In the genomic region with DNA sequence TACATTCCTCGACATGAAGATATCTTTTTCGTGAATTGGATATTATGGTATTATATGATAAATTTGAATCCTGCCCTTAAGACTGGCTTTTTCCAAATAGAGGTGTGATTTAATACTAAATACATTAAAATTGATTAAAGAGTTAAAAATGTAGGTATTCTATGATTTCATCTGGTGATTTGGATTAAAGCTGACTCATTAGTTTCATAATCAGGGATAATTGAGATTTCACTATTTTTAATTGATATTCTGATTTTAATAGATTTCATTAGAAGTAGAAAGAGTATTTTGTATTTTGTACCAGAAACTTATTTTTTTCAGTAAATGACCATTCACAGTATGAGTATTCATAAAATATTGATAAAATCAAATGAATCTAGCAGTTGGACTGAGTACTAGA, we compare ENCODE assay signal across 31 cellular contexts.
"Had no signal": no experiment of that assay in that cellular context is flagged by ENCODE, and none has a peak within 500 bp of the region (broad histone marks: within the 10 kb centered on the region; RNA-seq: fewer than 3 reads in every experiment).

No MANE protein-coding gene starts in this region.

- DNase-seq: natural killer cell; occipital lobe; ovary; posterior cingulate gyrus; psoas muscle; right cardiac atrium; spleen; stimulated activated CD4-positive, alpha-beta T cell treated with anti-CD3 and anti-CD28 coated beads, Interleukin-12 subunit alpha, Interleukin-12 subunit beta, amount 100 ng/mL, for 4 hours; stimulated activated CD4-positive, alpha-beta T cell treated with anti-CD3 and anti-CD28 coated beads, Interleukin-1b, Interleukin-23, amount 100 ng/mL, for 48 hours; stimulated activated CD4-positive, alpha-beta T cell treated with anti-CD3 and anti-CD28 coated beads, Interleukin-4, amount 100 ng/mL, for 1 hour; stimulated activated CD4-positive, alpha-beta T cell treated with anti-CD3 and anti-CD28 coated beads, Interleukin-4, amount 100 ng/mL, for 4 hours; stimulated activated CD8-positive, alpha-beta memory T cell treated with anti-CD3 and anti-CD28 coated beads, Interleukin-4, amount 100 ng/mL, for 48 hours; stimulated activated naive CD4-positive, alpha-beta T cell; stimulated activated naive CD8-positive, alpha-beta T cell treated with anti-CD3 and anti-CD28 coated beads, Interleukin-15, amount 100 ng/mL, for 72 hours; stimulated activated naive CD8-positive, alpha-beta T cell treated with anti-CD3 and anti-CD28 coated beads, Interleukin-15, Interleukin-2, amounts not matched to agents 100 U/mL and 50 U/mL, for 24 hours; substantia nigra; testis; tibial artery; transverse colon; upper lobe of right lung; uterus had no signal

- H3K4me3 Mint-ChIP-seq: natural killer cell; nephron; neural progenitor cell; stimulated activated memory B cell treated with anti-CD40 and anti-IgM and Interleukin-4, amounts not matched to agents 10 μg/mL and 1 μg/mL and 100 μg/mL, for 72 hours; stimulated activated naive CD8-positive, alpha-beta T cell treated with anti-CD3 and anti-CD28 coated beads, Interleukin-15, amount 100 ng/mL, for 72 hours; type B pancreatic cell had no signal

- H3K27me3 Mint-ChIP-seq: progenitor cell of endocrine pancreas had no signal

- H3K4me3 ChIP-seq: neural progenitor cell, ovary, psoas muscle, skin epidermis, smooth muscle cell, spleen, suprapubic skin, testis, tibial artery, transverse colon, upper lobe of right lung, uterus had no signal

- H3K36me3 ChIP-seq: neural progenitor cell, ovary, spleen, suprapubic skin, tibial artery, transverse colon, upper lobe of right lung, uterus had no signal

- H3K9me3 ChIP-seq: ovary, psoas muscle, spleen, suprapubic skin, testis, tibial artery, transverse colon, upper lobe of right lung, uterus had no signal

- H2AFZ ChIP-seq: parathyroid adenoma had no signal

- ATAC-seq: natural killer cell; psoas muscle; right cardiac atrium; sciatic nerve; stimulated activated memory B cell treated with anti-CD40 and anti-IgM and Interleukin-4, amounts not matched to agents 10 μg/mL and 1 μg/mL and 100 μg/mL, for 72 hours; stimulated activated naive CD8-positive, alpha-beta T cell treated with anti-CD3 and anti-CD28 coated beads, Interleukin-15, amount 100 ng/mL, for 72 hours; stimulated activated naive CD8-positive, alpha-beta T cell treated with anti-CD3 and anti-CD28 coated beads, Interleukin-15, Interleukin-2, amounts not matched to agents 100 U/mL and 50 U/mL, for 24 hours; upper lobe of right lung had no signal

- H3K27ac Mint-ChIP-seq: natural killer cell; nephron; neural progenitor cell; progenitor cell of endocrine pancreas; stimulated activated memory B cell treated with anti-CD40 and anti-IgM and Interleukin-4, amounts not matched to agents 10 μg/mL and 1 μg/mL and 100 μg/mL, for 72 hours; stimulated activated naive CD8-positive, alpha-beta T cell treated with anti-CD3 and anti-CD28 coated beads, Interleukin-15, amount 100 ng/mL, for 72 hours; type B pancreatic cell had no signal

- H3K27ac ChIP-seq: neural progenitor cell, ovary, parathyroid adenoma, psoas muscle, skin epidermis, spleen, suprapubic skin, testis, tibial artery, transverse colon, upper lobe of right lung, uterus had no signal

- H3K4me2 ChIP-seq: neural progenitor cell, smooth muscle cell had no signal

- H3K79me2 ChIP-seq: parathyroid adenoma had no signal

- H3K9me3 Mint-ChIP-seq: natural killer cell; nephron; neural progenitor cell; stimulated activated memory B cell treated with anti-CD40 and anti-IgM and Interleukin-4, amounts not matched to agents 10 μg/mL and 1 μg/mL and 100 μg/mL, for 72 hours; stimulated activated naive CD8-positive, alpha-beta T cell treated with anti-CD3 and anti-CD28 coated beads, Interleukin-15, amount 100 ng/mL, for 72 hours; type B pancreatic cell had no signal

- H3K4me1 ChIP-seq: neural progenitor cell, parathyroid adenoma, psoas muscle, suprapubic skin, testis, tibial artery, upper lobe of right lung, uterus had no signal

- H3K9ac ChIP-seq: neural progenitor cell, parathyroid adenoma had no signal

- H3K36me3 Mint-ChIP-seq: natural killer cell; neural progenitor cell; stimulated activated memory B cell treated with anti-CD40 and anti-IgM and Interleukin-4, amounts not matched to agents 10 μg/mL and 1 μg/mL and 100 μg/mL, for 72 hours; type B pancreatic cell had no signal

- H3K27me3 ChIP-seq: neural progenitor cell, ovary, suprapubic skin, testis, tibial artery, transverse colon, upper lobe of right lung, uterus had no signal

- H3K4me1 Mint-ChIP-seq: nephron; neural progenitor cell; stimulated activated memory B cell treated with anti-CD40 and anti-IgM and Interleukin-4, amounts not matched to agents 10 μg/mL and 1 μg/mL and 100 μg/mL, for 72 hours had no signal
